In the genomic region with DNA sequence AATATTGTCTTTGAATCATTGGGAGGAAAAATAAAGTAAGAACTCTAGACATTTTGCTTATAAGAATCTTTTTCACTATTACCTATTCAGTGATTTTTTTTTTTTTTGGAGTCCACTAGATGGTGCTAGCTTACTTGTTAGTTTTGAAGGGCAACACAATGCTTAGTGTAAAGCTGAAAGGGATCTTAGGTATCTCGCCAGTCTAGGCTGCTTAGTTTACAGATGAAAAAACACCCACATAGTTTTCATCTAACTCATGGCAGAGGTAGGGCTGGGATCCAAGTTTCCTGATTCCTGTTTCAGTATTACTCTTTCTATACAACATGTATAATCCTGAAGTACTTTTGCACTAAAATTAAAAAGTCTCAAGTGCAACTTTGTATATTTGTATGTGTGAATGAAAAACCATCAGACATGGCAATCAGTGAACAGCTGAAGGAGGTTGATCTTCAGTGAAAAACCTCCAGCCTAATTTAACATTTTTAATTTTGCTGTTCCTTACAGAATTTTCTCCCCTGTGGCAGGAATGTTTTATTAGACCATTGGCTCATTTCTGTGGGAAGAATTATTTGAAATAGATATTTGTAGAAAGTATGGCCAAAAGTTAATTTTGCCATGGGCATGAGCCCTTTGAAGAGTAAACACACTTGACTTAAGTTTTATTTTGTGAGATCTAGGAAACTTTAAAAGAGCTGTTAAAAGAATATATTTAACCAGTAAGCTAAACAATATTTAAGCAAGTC, we compare ENCODE assay signal across 8 cellular contexts. TPM values are rescaled to one million over a fixed set of nuclear protein-coding genes. Genes with fewer than 3 reads are reported as not detected.
A peak's percentile ranks its signal among the peaks of the same experiment; 100 is the strongest.
DNase-seq lines count a peak whose midpoint lies in the region; ATAC-seq, FAIRE-seq and TF ChIP-seq lines count a peak whose summit lies in the region.

No MANE protein-coding gene starts in this region.

- no peak for FAIRE-seq in GM12892 (lab: Jason Lieb, UNC)

- ATAC-seq in GM21576 (IDR thresholded peaks at IDR 0.05; ENCODE audit: unreplicated experiment), result peak; percentile 90

- H3K4me1 ChIP-seq in OCI-LY7 (ENCODE audit: insufficient read depth, low read length, poor library complexity, severe bottlenecking), result no peaks in the 10 kb centered on the region

- H3K9me3 ChIP-seq in OCI-LY7 (ENCODE audit: low read length), result no peaks in the 10 kb centered on the region

- peaks cover 19% of the 10 kb centered on the region for H3K27me3 Mint-ChIP-seq in osteocyte (ENCODE audit: unreplicated experiment)

- CTCF ChIA-PET in OCI-LY7 (lab: Charles Lee; ENCODE audit: unreplicated experiment), result no interaction called here

- no peaks in the 10 kb centered on the region for H4K20me1 ChIP-seq in OCI-LY7 (ENCODE audit: insufficient read depth, low read length)

- H3K4me3 Mint-ChIP-seq in osteocyte (ENCODE audit: unreplicated experiment), result no peak overlapping the region

- no peak overlapping the region for H3K27ac Mint-ChIP-seq in osteocyte (ENCODE audit: unreplicated experiment)

- no peaks in the 10 kb centered on the region for H3K9me3 Mint-ChIP-seq in osteocyte (ENCODE audit: unreplicated experiment)

- no TSS peak for BruUV-seq in OCI-LY7 (replicated peaks; lab: Mats Ljungman, UMichigan)

- H3K79me2 ChIP-seq in OCI-LY7 (ENCODE audit: insufficient read depth, low read depth, low read length), result no peaks in the 10 kb centered on the region

- H3K27ac ChIP-seq in OCI-LY7 (ENCODE audit: low read depth, low read length, poor library complexity, severe bottlenecking), result no peak overlapping the region

- H3K4me3 ChIP-seq in OCI-LY7 (ENCODE audit: low read depth, low read length, poor library complexity, severe bottlenecking), result no peak overlapping the region
- no peak overlapping the region for H3K4me3 ChIP-seq in epithelial cell of esophagus (ENCODE audit: low read length)

- H2AFZ ChIP-seq in OCI-LY7 (ENCODE audit: low read length), result peak overlapping the region; percentile 21; the same call in 1 of the 2 replicates

- no peaks in the 10 kb centered on the region for H3K9me2 ChIP-seq in OCI-LY7 (ENCODE audit: insufficient read depth, low read length)

- no peak for TF ChIP-seq POLR2A in GM12892 (IDR thresholded peaks at IDR 0.05; ENCODE audit: low read depth, low read length)

- no peaks in the 10 kb centered on the region for H3K4me1 Mint-ChIP-seq in osteocyte (ENCODE audit: unreplicated experiment)

- no peaks in the 10 kb centered on the region for H3K36me3 Mint-ChIP-seq in osteocyte (ENCODE audit: unreplicated experiment)

- TF ChIP-seq CTCF in OCI-LY7 (conservative IDR thresholded peaks at IDR 0.05; ENCODE audit: low read length) (peak; percentile 80), epithelial cell of esophagus (IDR thresholded peaks at IDR 0.05; ENCODE audit: insufficient read depth, low read depth, low read length, missing control alignments) (peak; percentile 63), osteocyte (IDR thresholded peaks at IDR 0.05) (peak; percentile 66)

- H3K4me2 ChIP-seq in OCI-LY7 (ENCODE audit: low read length), result no peak overlapping the region

- DNase-seq in Daoy (ENCODE audit: low read depth) (peak; percentile 75), Kasumi-1 (lab: John Stamatoyannopoulos, UW) (peak; percentile 71 to 84), OCI-LY7 (ENCODE audit: low spot score) (peak; percentile 45), epithelial cell of esophagus (ENCODE audit: low read depth) (peak; percentile 94), osteocyte (ENCODE audit: extremely low spot score, unreplicated experiment) (no peak), GM12892 (ENCODE audit: insufficient read length) (no peak)
- no peak for DNase-seq in activated CD8-positive, alpha-beta memory T cell treated with anti-CD3 and anti-CD28 coated beads for 24 hours

- POLR2A ChIA-PET in OCI-LY7 (lab: Charles Lee), result interaction anchor here (1.0 kb wide), 1 partner anchor 102 kb away, joined by 4 read pairs; no protein-coding TSS in a partner anchor

- no peaks in the 10 kb centered on the region for H3K36me3 ChIP-seq in OCI-LY7 (ENCODE audit: insufficient read depth, low read length)

- intact Hi-C loops in OCI-LY7 (cut with micrococcal nuclease; ENCODE audit: unreplicated experiment), result loop anchor here (5.0 to 10.0 kb wide), 2 partner anchors 348 to 370 kb away; no protein-coding TSS in a partner anchor

RNA-seq across cellular contexts. Expression of a gene that starts 40.7 kb away (rescaled TPM):
- 0.51 and 1.6 TPM in 2 replicates for total RNA-seq in Daoy (2014; rRNA removed; shearing (Covaris generic))
- not detected in 2 replicates for total RNA-seq in OCI-LY7 (2014; rRNA removed; shearing (Covaris generic))
- total RNA-seq in OCI-LY7 (2022) (not detected in 2 replicates), osteocyte (not detected in 2 replicates)
- polyA plus RNA-seq in GM12892 (2012; ENCODE audit: missing spikeins), result 0.42 TPM

RNA-seq across cellular contexts. Expression of a gene that starts 40.8 kb away (rescaled TPM):
- 0.91 TPM in 1 of 2 replicates, not detected in the other for total RNA-seq in Daoy (2014; rRNA removed; shearing (Covaris generic))
- not detected in 2 replicates for total RNA-seq in OCI-LY7 (2014; rRNA removed; shearing (Covaris generic))
- total RNA-seq in OCI-LY7 (2022) (not detected in 2 replicates), osteocyte (not detected in 2 replicates)
- polyA plus RNA-seq in GM12892 (2012; ENCODE audit: missing spikeins), result not detected

Comparison
In these comparisons a context has a peak if more than half of its experiments do, and no peak if none do; other contexts are left out.
1. DNase-seq: peak in Daoy (single experiment), Kasumi-1 (2 of 2), OCI-LY7 (single experiment) and epithelial cell of esophagus (single experiment); none in osteocyte (single experiment), GM12892 (single experiment) and activated CD8-positive, alpha-beta memory T cell treated with anti-CD3 and anti-CD28 coated beads for 24 hours (single experiment).
2. Peak in every context shown above with its lines, with median percentiles within 50 percentile points of each other: CTCF ChIP-seq.